In the genomic region with DNA sequence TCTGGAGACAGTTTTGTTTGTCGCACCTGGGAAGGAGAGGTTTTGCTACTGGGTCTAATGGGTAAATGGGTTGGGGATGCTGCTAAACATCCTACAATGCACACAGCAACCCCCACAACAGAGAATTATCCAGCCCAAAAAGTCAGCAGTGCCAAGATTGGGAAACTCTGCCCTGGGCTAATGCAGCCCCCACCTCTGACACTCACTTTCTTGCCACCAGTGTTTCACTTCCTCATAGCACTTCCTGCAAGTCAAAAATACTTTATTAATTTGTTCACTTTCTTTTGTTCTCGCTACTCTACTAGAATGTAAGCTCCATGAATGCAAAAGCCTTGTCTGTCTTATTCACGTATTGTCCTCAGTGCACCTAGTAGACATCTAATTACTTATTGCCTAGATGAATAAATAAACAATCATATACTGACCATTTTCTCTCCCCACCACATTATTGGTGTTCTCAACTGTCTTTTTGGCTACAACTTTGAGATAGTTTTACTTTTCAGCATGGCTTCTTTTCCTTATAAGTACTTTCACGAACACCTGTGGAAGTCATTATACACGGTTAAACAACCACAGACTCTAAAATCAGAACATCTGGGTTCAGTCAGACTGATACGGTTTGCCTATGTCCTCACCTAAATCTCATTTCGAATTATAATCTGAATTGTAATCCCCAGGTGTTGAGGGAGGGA, we compare ENCODE assay signal across 12 cellular contexts.
DNase-seq lines count a peak whose midpoint lies in the region; ATAC-seq and FAIRE-seq lines count a peak whose summit lies in the region.
"Had no signal": no experiment of that assay in that cellular context is flagged by ENCODE, and none has a peak within 500 bp of the region (broad histone marks: within the 10 kb centered on the region; RNA-seq: fewer than 3 reads in every experiment).

No MANE protein-coding gene starts in this region.

- ATAC-seq in HG02943 (IDR thresholded peaks at IDR 0.05; ENCODE audit: low read depth, unreplicated experiment) = peak; percentile 73
- ATAC-seq in GM21619 (IDR thresholded peaks at IDR 0.05; ENCODE audit: unreplicated experiment) = no peak

- no peak for DNase-seq in GM19239 (ENCODE audit: insufficient read length, low spot score)
- peak; percentile 88 for DNase-seq in MV-4-11 (lab: John Stamatoyannopoulos, UW)
- no peak for DNase-seq in activated CD8-positive, alpha-beta memory T cell treated with anti-CD3 and anti-CD28 coated beads, Interleukin-2, amount 50 U/mL, for 48 hours
- no peak for DNase-seq in NCI-H1092 (lab: John Stamatoyannopoulos, UW)
- no peak for DNase-seq in NCI-H1092 treated with DMSO at 0.1 percent for 48 hours (lab: John Stamatoyannopoulos, UW)
- DNase-seq: cerebellar nuclear complex; kidney glomerular epithelial cell; NCI-H2081 treated with DMSO at 0.1 percent for 48 hours; stimulated activated CD4-positive, alpha-beta T cell treated with anti-CD3 and anti-CD28 coated beads, Interleukin-15, amount 100 ng/mL, for 24 hours; stimulated activated naive CD4-positive, alpha-beta T cell had no signal

- peak; percentile 57 for FAIRE-seq in GM19239 (lab: Jason Lieb, UNC)
